7 cellular contexts compared by ENCODE assay signal in genomic region chr10:77889277-77889903, GRCh38. TPM values are rescaled to one million over a fixed set of nuclear protein-coding genes. Genes with fewer than 3 reads are reported as not detected.
DNase-seq lines count a peak whose midpoint lies in the region; ATAC-seq, FAIRE-seq and TF ChIP-seq lines count a peak whose summit lies in the region.

No MANE protein-coding gene starts in this region.

- H3K27ac Mint-ChIP-seq in chondrocyte (ENCODE audit: unreplicated experiment), result peak overlapping the region; percentile 22
- H3K27ac Mint-ChIP-seq in naive thymus-derived CD8-positive, alpha-beta T cell, result no peak overlapping the region
- no peak overlapping the region for H3K27ac Mint-ChIP-seq in activated naive CD8-positive, alpha-beta T cell treated with anti-CD3 and anti-CD28 coated beads for 36 hours

- H3K4me1 ChIP-seq in HepG2 (ENCODE audit: insufficient read depth, low read length) (peaks cover 95% of the 10 kb centered on the region), testis (peaks cover 29% of the 10 kb centered on the region)

- no peaks in the 10 kb centered on the region for H3K9me3 Mint-ChIP-seq in chondrocyte (ENCODE audit: low read depth)
- H3K9me3 Mint-ChIP-seq in naive thymus-derived CD8-positive, alpha-beta T cell, result no peaks in the 10 kb centered on the region
- no peaks in the 10 kb centered on the region for H3K9me3 Mint-ChIP-seq in activated naive CD8-positive, alpha-beta T cell treated with anti-CD3 and anti-CD28 coated beads for 36 hours

- H2AFZ ChIP-seq in HepG2 (ENCODE audit: low read length), result no peak overlapping the region

- WGBS in HepG2 (ENCODE audit: low lambda C conversion rate), result 8% methylated on average over 7 of the region's 8 CpGs
- WGBS in testis, 2 donors, result 62 to 68% methylated on average over 6 to 8 of the region's 8 CpGs

- in situ Hi-C loops in HepG2 (cut with HindIII; ENCODE audit: extremely low pct_ligation_motif_present, low pct_unique_long_range_greater_than_20kb), result loop anchor here (5.0 kb wide), 1 partner anchor 42 kb away; no protein-coding TSS in a partner anchor

- H3K4me1 Mint-ChIP-seq in chondrocyte (ENCODE audit: low read depth), result peaks cover 31% of the 10 kb centered on the region
- H3K4me1 Mint-ChIP-seq in naive thymus-derived CD8-positive, alpha-beta T cell, result no peaks in the 10 kb centered on the region
- peaks cover 2% of the 10 kb centered on the region for H3K4me1 Mint-ChIP-seq in activated naive CD8-positive, alpha-beta T cell treated with anti-CD3 and anti-CD28 coated beads for 36 hours

- no peaks in the 10 kb centered on the region for H3K27me3 ChIP-seq in HepG2 (ENCODE audit: control insufficient read depth in 1 of 2, insufficient read depth in 2 of 2, low read length in 2 of 2)
- no peaks in the 10 kb centered on the region for H3K27me3 ChIP-seq in testis

- TF ChIP-seq CTCF in chondrocyte (IDR thresholded peaks at IDR 0.05) (no peak), HepG2 (CRISPR knock-in tag; IDR thresholded peaks at IDR 0.05) (peak; percentile 44), testis (IDR thresholded peaks at IDR 0.05) (no peak)

- no peaks in the 10 kb centered on the region for H3K36me3 ChIP-seq in HepG2 (replicated peaks in 1 of 2; ENCODE audit: control insufficient read depth in 1 of 2, insufficient read depth in 2 of 2, low read length in 2 of 2)
- H3K36me3 ChIP-seq in testis (ENCODE audit: low read depth, missing control alignments), result no peaks in the 10 kb centered on the region

- H3K27ac ChIP-seq in HepG2 (ENCODE audit: extremely low read length, insufficient read depth, low read length) (peak overlapping the region; percentile 83), testis (no peak overlapping the region)

- H3K79me2 ChIP-seq in HepG2 (ENCODE audit: insufficient read depth, low read length), result peaks cover 43% of the 10 kb centered on the region

- no peaks in the 10 kb centered on the region for H3K27me3 Mint-ChIP-seq in chondrocyte (ENCODE audit: low read depth)
- H3K27me3 Mint-ChIP-seq in naive thymus-derived CD8-positive, alpha-beta T cell, result peaks cover 0 to 1% (median 0%) of the 10 kb centered on the region in 5 donors
- H3K27me3 Mint-ChIP-seq in activated naive CD8-positive, alpha-beta T cell treated with anti-CD3 and anti-CD28 coated beads for 36 hours, result no peaks in the 10 kb centered on the region

- intact Hi-C loops in HepG2 (cut with micrococcal nuclease; ENCODE audit: unreplicated experiment), result no loop called here
- intact Hi-C loops in testis (cut with DNase I; ENCODE audit: low total_unique reads), result no loop called here

- TF ChIP-seq EP300 in HepG2 (IDR thresholded peaks at IDR 0.05; ENCODE audit: low read depth in 2 of 2, low read length in 2 of 2), result no peak
- no peak for TF ChIP-seq EP300 in HepG2 (CRISPR knock-in tag; IDR thresholded peaks at IDR 0.05; ENCODE audit: borderline replicate concordance)

- DNase-seq in NCI-H146 treated with DMSO at 0.1 percent for 48 hours (lab: John Stamatoyannopoulos, UW; ENCODE audit: unreplicated experiment) (peak; percentile 88), chondrocyte (ENCODE audit: low spot score) (no peak), HepG2 (ENCODE audit: low spot score) (peak; percentile 93), testis (peak; percentile 59), RCC 7860 (ENCODE audit: low spot score) (no peak)
- DNase-seq in naive thymus-derived CD8-positive, alpha-beta T cell, result no peak
- no peak for DNase-seq in activated naive CD8-positive, alpha-beta T cell treated with anti-CD3 and anti-CD28 coated beads for 36 hours

- POLR2A ChIA-PET in HepG2 (lab: Yijun Ruan, JAX), result interaction anchor here (0.6 to 2.0 kb wide), 14 partner anchors 13 to 100 kb away, joined by 3 to 12 read pairs (median 3); partner anchors contain the start of gene DLG5
- POLR2A ChIA-PET in naive thymus-derived CD8-positive, alpha-beta T cell (lab: Charles Lee), result no interaction called here

- peak; percentile 36; the same call in 1 of the 2 replicates for TF ChIP-seq RAD21 in HepG2 (CRISPR knock-in tag; IDR thresholded peaks at IDR 0.05)

- peak overlapping the region; percentile 90 for H3K4me2 ChIP-seq in HepG2 (ENCODE audit: low read depth, low read length)

- BruUV-seq in HepG2 (replicated peaks; lab: Mats Ljungman, UMichigan), result no TSS peak

- ATAC-seq in HepG2, result peak; percentile 92
- ATAC-seq in naive thymus-derived CD8-positive, alpha-beta T cell, result no peak

- H3K9me3 ChIP-seq in HepG2 (ENCODE audit: low read length), result no peaks in the 10 kb centered on the region
- no peaks in the 10 kb centered on the region for H3K9me3 ChIP-seq in testis

- CTCF ChIA-PET in HepG2 (lab: Yijun Ruan, JAX; ENCODE audit: low intra/inter-chr PET ratio, low total read pairs), result no interaction called here

- H3K4me3 ChIP-seq in HepG2 (replicated peaks in 1 of 3; ENCODE audit: insufficient read depth in 1 of 3, low read depth in 2 of 3, low read length in 3 of 3) (peak overlapping the region; percentile 22 to 60 (median 44); a peak in 4 of 6 replicates), testis (no peak overlapping the region)

- no peaks in the 10 kb centered on the region for H3K36me3 Mint-ChIP-seq in chondrocyte (ENCODE audit: low read depth)
- H3K36me3 Mint-ChIP-seq in naive thymus-derived CD8-positive, alpha-beta T cell, result no peaks in the 10 kb centered on the region
- H3K36me3 Mint-ChIP-seq in activated naive CD8-positive, alpha-beta T cell treated with anti-CD3 and anti-CD28 coated beads for 36 hours, result no peaks in the 10 kb centered on the region

- no peak overlapping the region for H3K4me3 Mint-ChIP-seq in chondrocyte (ENCODE audit: unreplicated experiment)
- H3K4me3 Mint-ChIP-seq in naive thymus-derived CD8-positive, alpha-beta T cell, result no peak overlapping the region
- H3K4me3 Mint-ChIP-seq in activated naive CD8-positive, alpha-beta T cell treated with anti-CD3 and anti-CD28 coated beads for 36 hours, result no peak overlapping the region

- FAIRE-seq in HepG2 (lab: Jason Lieb, UNC) (peak; percentile 98), RCC 7860 (lab: Jason Lieb, UNC) (no peak)

- H4K20me1 ChIP-seq in HepG2 (ENCODE audit: insufficient read depth, low read length), result no peaks in the 10 kb centered on the region; the same call in 1 of the 2 replicates

- peak overlapping the region; percentile 62 for H3K9ac ChIP-seq in HepG2 (ENCODE audit: insufficient read depth, low read depth, low read length)

- peak; percentile 65 to 77; a peak in 3 of 4 replicates for TF ChIP-seq POLR2A in HepG2 (IDR thresholded peaks at IDR 0.05; ENCODE audit: insufficient read depth in 1 of 2, low read depth in 2 of 2, low read length in 2 of 2)
- TF ChIP-seq POLR2A in testis (IDR thresholded peaks at IDR 0.05), result no peak

TF ChIP-seq in HepG2, 621 proteins besides CTCF, POLR2A, EP300 and RAD21 (continues in another document):
- TF ChIP-seq DMAP1 (CRISPR knock-in tag; IDR thresholded peaks at IDR 0.05), result no peak; the same call in 1 of the 2 replicates
- no peak for TF ChIP-seq HOXA9 (CRISPR knock-in tag; IDR thresholded peaks at IDR 0.05; ENCODE audit: borderline replicate concordance)
- peak; percentile 56; the same call in 1 of the 2 replicates for TF ChIP-seq ZNF652 (CRISPR knock-in tag; IDR thresholded peaks at IDR 0.05; ENCODE audit: borderline replicate concordance, low read depth)
- TF ChIP-seq SRF (IDR thresholded peaks at IDR 0.05; ENCODE audit: low read depth, low read length), result no peak
- 0 out of 2 replicates have a peak, but pooled peaks have one; percentile 52 for TF ChIP-seq ZNF614 (CRISPR knock-in tag; IDR thresholded peaks at IDR 0.05; ENCODE audit: borderline replicate concordance)
- no peak for TF ChIP-seq RELA (CRISPR knock-in tag; IDR thresholded peaks at IDR 0.05)
- TF ChIP-seq ZSCAN21 (CRISPR knock-in tag; IDR thresholded peaks at IDR 0.05; ENCODE audit: borderline replicate concordance), result no peak; the same call in 1 of the 2 replicates
- no peak for TF ChIP-seq ZNF432 (CRISPR knock-in tag; IDR thresholded peaks at IDR 0.05; ENCODE audit: borderline replicate concordance)
- peak; percentile 68; the same call in 1 of the 2 replicates for TF ChIP-seq ZNF598 (CRISPR knock-in tag; IDR thresholded peaks at IDR 0.05; ENCODE audit: borderline replicate concordance)
- TF ChIP-seq LCORL (IDR thresholded peaks at IDR 0.05), result no peak
- TF ChIP-seq LCORL (CRISPR knock-in tag; IDR thresholded peaks at IDR 0.05), result peak; percentile 69

RNA-seq across cellular contexts. Expression of gene DLG5, which starts 37.2 kb away (rescaled TPM):
- 60.5 to 71.1 TPM (median 62.1 TPM) in 3 replicates for total RNA-seq in chondrocyte
- 15.1 and 15.5 TPM in 2 replicates for total RNA-seq in HepG2 (2016; rRNA removed; fragmentation: Illumina TruSeq; extraction: Trizol)
- total RNA-seq in HepG2 (2016; cell fraction: cytosol; rRNA removed; fragmentation: Illumina TruSeq; extraction: Trizol; ENCODE audit: low read depth), result 4.8 and 5.9 TPM in 2 replicates
- total RNA-seq in HepG2 (2016; cell fraction: insoluble cytoplasmic fraction; rRNA removed; fragmentation: Illumina TruSeq; extraction: Trizol), result 13.9 and 15.8 TPM in 2 replicates
- total RNA-seq in HepG2 (2016; cell fraction: membrane; rRNA removed; fragmentation: Illumina TruSeq; extraction: Trizol), result 6.6 and 7.8 TPM in 2 replicates
- total RNA-seq in HepG2 (2016; cell fraction: nucleus; rRNA removed; fragmentation: Illumina TruSeq; extraction: Trizol), result 18.8 and 22.2 TPM in 2 replicates
- 18.2 and 20.9 TPM in 2 replicates for polyA plus RNA-seq in HepG2 (2011; rRNA removed)
- 11.7 and 13.7 TPM in 2 replicates for polyA plus RNA-seq in HepG2 (2011; cell fraction: cytosol; rRNA removed)
- 164 and 167 TPM in 2 replicates for polyA plus RNA-seq in HepG2 (2011; cell fraction: nucleus; rRNA removed)
- polyA plus RNA-seq in HepG2 (2012), result 15.1 and 34.9 TPM in 2 replicates
- 1.1 TPM in 2 replicates for polyA plus RNA-seq in HepG2 (2016; cell fraction: cytosol; fragmentation: Illumina TruSeq; extraction: Trizol; ENCODE audit: low read depth)
- polyA plus RNA-seq in HepG2 (2016; cell fraction: insoluble cytoplasmic fraction; fragmentation: Illumina TruSeq; extraction: Trizol; ENCODE audit: low read depth), result 16.9 and 19.7 TPM in 2 replicates
- 3.0 and 4.2 TPM in 2 replicates for polyA plus RNA-seq in HepG2 (2016; cell fraction: membrane; fragmentation: Illumina TruSeq; extraction: Trizol; ENCODE audit: low read depth)
- 49.2 and 54.4 TPM in 2 replicates for polyA plus RNA-seq in HepG2 (2016; cell fraction: nucleus; fragmentation: Illumina TruSeq; extraction: Trizol; ENCODE audit: insufficient read depth, low read depth)
- 19.1 and 24.2 TPM in 2 replicates for polyA minus RNA-seq in HepG2 (2011; rRNA and poly(A)+ RNA removed; ENCODE audit: low replicate concordance)
- 12.4 and 14.9 TPM in 2 replicates for polyA minus RNA-seq in HepG2 (2011; cell fraction: cytosol; rRNA and poly(A)+ RNA removed)
- polyA minus RNA-seq in HepG2 (2011; cell fraction: nucleus; rRNA and poly(A)+ RNA removed), result 29.7 and 35.3 TPM in 2 replicates
- total RNA-seq in testis, result 10 to 100 TPM; 50.1 to 54.8 TPM
- 26.9 TPM for polyA plus RNA-seq in testis (ENCODE audit: insufficient read depth, low read depth, low replicate concordance)
- under 1 TPM; 0.30 to 0.55 TPM for total RNA-seq in naive thymus-derived CD8-positive, alpha-beta T cell
- under 1 TPM in 2 of 3 donors, not detected in 1; 0.04 to 0.54 TPM for polyA plus RNA-seq in naive thymus-derived CD8-positive, alpha-beta T cell
- 1 to 10 TPM; 1.6 to 2.1 TPM for total RNA-seq in activated naive CD8-positive, alpha-beta T cell treated with anti-CD3 and anti-CD28 coated beads for 36 hours

Comparison
In these comparisons a context has a peak if more than half of its experiments do, and no peak if none do; other contexts are left out.
1. DNase-seq: peak in NCI-H146 treated with DMSO at 0.1 percent for 48 hours (single experiment), HepG2 (single experiment) and testis (single experiment); none in chondrocyte (single experiment), naive thymus-derived CD8-positive, alpha-beta T cell (0 of 10), activated naive CD8-positive, alpha-beta T cell treated with anti-CD3 and anti-CD28 coated beads for 36 hours (single experiment) and RCC 7860 (single experiment).
2. H3K4me3 ChIP-seq: peak in HepG2 (3 of 3); none in testis (0 of 2).